In genomic region chr5:22837803-22838202, GRCh38 we compare ENCODE assay signal across 32 cellular contexts. TPM values are rescaled to one million over a fixed set of nuclear protein-coding genes. Genes with fewer than 3 reads are reported as not detected.
"Had no signal": no experiment of that assay in that cellular context is flagged by ENCODE, and none has a peak within 500 bp of the region (broad histone marks: within the 10 kb centered on the region; RNA-seq: fewer than 3 reads in every experiment).

No MANE protein-coding gene starts in this region.

- H3K9me3 ChIP-seq: esophagus squamous epithelium, gastrocnemius medialis, heart right ventricle, left lung, lower lobe of right lung, mucosa of descending colon had no signal

- H3K36me3 ChIP-seq: esophagus squamous epithelium, gastrocnemius medialis, heart right ventricle, left lung, lower lobe of right lung had no signal

- H3K4me3 ChIP-seq: esophagus squamous epithelium, gastrocnemius medialis, heart right ventricle, left lung, lower lobe of right lung, mucosa of descending colon had no signal

- H3K4me1 ChIP-seq: esophagus squamous epithelium, gastrocnemius medialis, heart right ventricle, left lung, lower lobe of right lung had no signal

- DNase-seq: cortex of kidney; effector CD8-positive, alpha-beta T cell; effector memory CD8-positive, alpha-beta T cell; endodermal cell; erythroblast; esophagus squamous epithelium; foreskin fibroblast; foreskin melanocyte; gastrocnemius medialis; glutamatergic neuron; head of caudate nucleus; heart right ventricle; hippocampal formation; left cardiac atrium; left lung; left ventricle myocardium superior; lower lobe of right lung; mesenchymal stem cell; mucosa of descending colon; naive B cell; naive thymus-derived CD8-positive, alpha-beta T cell had no signal

- FAIRE-seq: endometrium, islet of Langerhans, keratinocyte had no signal

- H3K27me3 ChIP-seq: esophagus squamous epithelium, gastrocnemius medialis, heart right ventricle, left lung had no signal

- ATAC-seq: effector memory CD8-positive, alpha-beta T cell; esophagus mucosa; gastrocnemius medialis; heart right ventricle; left cardiac atrium; left lung; left ventricle myocardium superior; lower lobe of right lung; mucosa of descending colon; naive thymus-derived CD8-positive, alpha-beta T cell had no signal

- H3K27ac ChIP-seq: epithelial cell of prostate, esophagus squamous epithelium, gastrocnemius medialis, heart right ventricle, left lung, lower lobe of right lung had no signal

RNA-seq across cellular contexts. Expression of gene CDH12, which starts 15.3 kb away (rescaled TPM):
- total RNA-seq: dermis microvascular lymphatic vessel endothelial cell; esophagus mucosa; esophagus squamous epithelium; gastrocnemius medialis; glomerular endothelial cell; heart right ventricle; kidney epithelial cell; left cardiac atrium; left lung; left ventricle myocardium superior; lung microvascular endothelial cell; mesenteric fat pad; myocyte; naive thymus-derived CD8-positive, alpha-beta T cell had no signal
- polyA plus RNA-seq: heart right ventricle; keratinocyte; naive thymus-derived CD8-positive, alpha-beta T cell had no signal
